ENCODE assay signal across 22 cellular contexts in genomic region chr2:67945976-67946375, GRCh38.
A peak's percentile ranks its signal among the peaks of the same experiment; 100 is the strongest.
DNase-seq lines count a peak whose midpoint lies in the region; FAIRE-seq and TF ChIP-seq lines count a peak whose summit lies in the region.
"Had no signal": no experiment of that assay in that cellular context is flagged by ENCODE, and none has a peak within 500 bp of the region (broad histone marks: within the 10 kb centered on the region; RNA-seq: fewer than 3 reads in every experiment).

No MANE protein-coding gene starts in this region.

- no peaks in the 10 kb centered on the region for H4K20me1 ChIP-seq in osteoblast (ENCODE audit: insufficient read depth, low read length)

- no peaks in the 10 kb centered on the region for H3K9me3 ChIP-seq in osteoblast (ENCODE audit: low read depth, low read length)
- H3K9me3 ChIP-seq in adrenal gland (replicated peaks in 1 of 3), result no peaks in the 10 kb centered on the region

- H3K4me2 ChIP-seq in osteoblast (ENCODE audit: insufficient read depth, low read length), result peak overlapping the region; percentile 48
- H3K4me2 ChIP-seq: KMS-11 had no signal

- 56 to 68% (median 65%) methylated on average over 4 of the region's 4 CpGs for WGBS in adrenal gland, 4 donors

- H2AFZ ChIP-seq in osteoblast (ENCODE audit: low read length), result peak overlapping the region; percentile 87

- no peaks in the 10 kb centered on the region for H3K79me2 ChIP-seq in osteoblast (ENCODE audit: insufficient read depth, low read length)

- no peaks in the 10 kb centered on the region for H3K36me3 ChIP-seq in osteoblast (ENCODE audit: insufficient read depth, low read length)
- no peaks in the 10 kb centered on the region for H3K36me3 ChIP-seq in adrenal gland (replicated peaks in 1 of 2)
- H3K36me3 ChIP-seq: HAP-1 had no signal

- peaks cover 3% of the 10 kb centered on the region for H3K4me1 ChIP-seq in osteoblast (ENCODE audit: insufficient read depth, low read length)
- peaks cover 0 to 3% of the 10 kb centered on the region in 2 donors for H3K4me1 ChIP-seq in adrenal gland (replicated peaks in 1 of 2)
- H3K4me1 ChIP-seq: HAP-1 had no signal

- intact Hi-C loops in adrenal gland (cut with DNase I), result no loop called here

- peak; percentile 13 for DNase-seq in EL
- peak; percentile 79 for DNase-seq in NCI-H2227 (lab: John Stamatoyannopoulos, UW; ENCODE audit: unreplicated experiment)
- DNase-seq in dermis microvascular lymphatic vessel endothelial cell (ENCODE audit: low read depth in 2 of 2), result peak; percentile 4 to 45
- DNase-seq in osteoblast (ENCODE audit: insufficient read length, low spot score, missing footprints), result no peak
- no peak for DNase-seq in adrenal gland
- no peak for DNase-seq in activated CD8-positive, alpha-beta memory T cell treated with anti-CD3 and anti-CD28 coated beads for 24 hours
- no peak for DNase-seq in GM12892 (ENCODE audit: insufficient read length)
- DNase-seq: activated B cell treated with CpG ODN at 0.5 μM for 24 hours; activated CD4-positive, alpha-beta memory T cell treated with anti-CD3 and anti-CD28 coated beads, Interleukin-2, amount 10 ng/mL, durations not matched to agents 7 days and 5 days; activated naive CD4-positive, alpha-beta T cell treated with Interleukin-2 at 50 U/mL for 16 hours; activated T-cell treated with anti-CD3 and anti-CD28 coated beads, Interleukin-2, amount 50 U/mL, for 1 hour; CD8-positive, alpha-beta T cell; central memory CD4-positive, alpha-beta T cell; DND-41; glutamatergic neuron; left colon; naive thymus-derived CD8-positive, alpha-beta T cell; NCI-H2171; posterior cingulate gyrus; stimulated activated naive CD4-positive, alpha-beta T cell had no signal

- H3K4me3 ChIP-seq in osteoblast (ENCODE audit: insufficient read depth, low read length) (no peak overlapping the region), adrenal gland (no peak overlapping the region)
- H3K4me3 ChIP-seq: HAP-1 had no signal

- TF ChIP-seq POLR2A in adrenal gland (IDR thresholded peaks at IDR 0.05), result no peak
- no peak for TF ChIP-seq POLR2A in GM12892 (IDR thresholded peaks at IDR 0.05; ENCODE audit: low read depth, low read length)

- TF ChIP-seq CTCF in osteoblast (IDR thresholded peaks at IDR 0.05; ENCODE audit: extremely low read depth, low read depth, low read length) (no peak), adrenal gland (IDR thresholded peaks at IDR 0.05) (no peak)

- no peaks in the 10 kb centered on the region for H3K27me3 ChIP-seq in osteoblast (ENCODE audit: insufficient read depth, low read length)
- H3K27me3 ChIP-seq in adrenal gland, result no peaks in the 10 kb centered on the region

- FAIRE-seq in GM12892 (lab: Jason Lieb, UNC), result no peak

- H3K27ac ChIP-seq in osteoblast (ENCODE audit: low read depth, low read length), result no peak overlapping the region
- H3K27ac ChIP-seq in adrenal gland, result no peak overlapping the region
- H3K27ac ChIP-seq: KMS-11 had no signal

Comparison
In these comparisons a context has a peak if more than half of its experiments do, and no peak if none do; other contexts are left out.
1. DNase-seq: peak in EL (single experiment), NCI-H2227 (single experiment) and dermis microvascular lymphatic vessel endothelial cell (2 of 2); none in osteoblast (single experiment), adrenal gland (0 of 7), activated CD8-positive, alpha-beta memory T cell treated with anti-CD3 and anti-CD28 coated beads for 24 hours (single experiment) and GM12892 (single experiment).